Comparison of ENCODE assay signal across 1 cellular context in genomic region chr2:68248361-68248760, GRCh38.
TF ChIP-seq lines count a peak whose summit lies in the region.

No MANE protein-coding gene starts in this region.

TF ChIP-seq in HepG2, 621 proteins besides CTCF, POLR2A, EP300 and RAD21 (continued from another document):
- TF ChIP-seq FUBP1 (CRISPR knock-in tag; IDR thresholded peaks at IDR 0.05; ENCODE audit: borderline replicate concordance) (no peak), TRIM24 (CRISPR knock-in tag; IDR thresholded peaks at IDR 0.05) (no peak), PPARG (CRISPR knock-in tag; conservative IDR thresholded peaks at IDR 0.05) (no peak), ZBTB4 (CRISPR knock-in tag; IDR thresholded peaks at IDR 0.05; ENCODE audit: borderline replicate concordance) (no peak), ZNF354B (CRISPR knock-in tag; IDR thresholded peaks at IDR 0.05) (no peak), SP140L (CRISPR knock-in tag; IDR thresholded peaks at IDR 0.05; ENCODE audit: borderline replicate concordance) (no peak), ELF4 (CRISPR knock-in tag; IDR thresholded peaks at IDR 0.05; ENCODE audit: borderline replicate concordance) (no peak), SCMH1 (CRISPR knock-in tag; IDR thresholded peaks at IDR 0.05; ENCODE audit: borderline replicate concordance) (no peak), ZNF580 (CRISPR knock-in tag; IDR thresholded peaks at IDR 0.05; ENCODE audit: borderline replicate concordance, low read depth) (no peak)
- TF ChIP-seq, protein P1, sequence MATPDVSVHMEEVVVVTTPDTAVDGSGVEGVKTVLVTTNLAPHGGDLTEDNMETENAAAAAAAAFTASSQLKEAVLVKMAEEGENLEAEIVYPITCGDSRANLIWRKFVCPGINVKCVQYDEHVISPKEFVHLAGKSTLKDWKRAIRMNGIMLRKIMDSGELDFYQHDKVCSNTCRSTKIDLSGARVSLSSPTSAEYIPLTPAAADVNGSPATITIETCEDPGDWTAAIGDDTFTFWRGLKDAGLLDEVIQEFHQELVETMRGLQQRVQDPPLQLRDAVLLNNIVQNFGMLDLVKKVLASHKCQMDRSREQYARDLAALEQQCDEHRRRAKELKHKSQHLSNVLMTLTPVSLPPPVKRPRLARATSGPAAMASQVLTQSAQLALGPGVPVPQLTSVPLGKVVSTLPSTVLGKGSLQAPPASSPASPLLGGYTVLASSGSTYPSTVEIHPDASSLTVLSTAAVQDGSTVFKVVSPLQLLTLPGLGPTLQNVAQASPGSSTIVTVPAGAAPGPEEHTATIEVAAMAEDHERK (CRISPR knock-in tag; IDR thresholded peaks at IDR 0.05; ENCODE audit: low read depth): no peak
